Comparison of ENCODE assay signal across 14 cellular contexts in genomic region chr10:6513509-6513908, GRCh38.
DNase-seq lines count a peak whose midpoint lies in the region; ATAC-seq, FAIRE-seq and TF ChIP-seq lines count a peak whose summit lies in the region.
"Had no signal": no experiment of that assay in that cellular context is flagged by ENCODE, and none has a peak within 500 bp of the region (broad histone marks: within the 10 kb centered on the region; RNA-seq: fewer than 3 reads in every experiment).

No MANE protein-coding gene starts in this region.

- FAIRE-seq in pancreas (lab: Jason Lieb, UNC) = no peak
- FAIRE-seq: HepG2 had no signal

- CTCF ChIA-PET in activated CD8-positive, alpha-beta T cell treated with anti-CD3 and anti-CD28 coated beads for 36 hours (lab: Charles Lee) = interaction anchor here (1.7 kb wide), 1 partner anchor 64 kb away, joined by 7 read pairs; no protein-coding TSS in a partner anchor

- no peak overlapping the region for H3K4me2 ChIP-seq in Karpas-422 (ENCODE audit: low read depth, low read length, poor library complexity, severe bottlenecking)

- peak; percentile 25 for DNase-seq in stimulated activated naive CD4-positive, alpha-beta T cell treated with Interleukin-2 at 50 U/mL for 16 hours (lab: John Stamatoyannopoulos, UW)
- DNase-seq in stimulated activated naive CD4-positive, alpha-beta T cell (lab: John Stamatoyannopoulos, UW) = no peak
- DNase-seq in activated CD8-positive, alpha-beta T cell treated with anti-CD3 and anti-CD28 coated beads for 36 hours = peak; percentile 53
- DNase-seq in immature natural killer cell (peak in 2 of 3 donors; percentile 28 to 31), Karpas-422 (no peak), pancreas (no peak), BE2C (no peak)
- DNase-seq: MM.1S; NCI-H226; NK-92 treated with Interleukin-12 subunit alpha and Interleukin-12 subunit beta, amount 100 ng/mL, for 24 hours; right cardiac atrium had no signal

- H3K4me3 ChIP-seq in Karpas-422 (ENCODE audit: low read length) (no peak overlapping the region), pancreas (no peak overlapping the region), BE2C (ENCODE audit: low read depth, low read length) (no peak overlapping the region)
- H3K4me3 ChIP-seq: suprapubic skin, vagina had no signal

- no peaks in the 10 kb centered on the region for H4K20me1 ChIP-seq in Karpas-422 (ENCODE audit: insufficient read depth, low read depth, low read length)

- peak overlapping the region; percentile 26 for H3K4me3 Mint-ChIP-seq in activated CD8-positive, alpha-beta T cell treated with anti-CD3 and anti-CD28 coated beads for 36 hours
- H3K4me3 Mint-ChIP-seq in immature natural killer cell = peak overlapping the region; percentile 4 to 74 (median 49)

- H3K27me3 ChIP-seq in Karpas-422 (ENCODE audit: low read length) (no peaks in the 10 kb centered on the region), pancreas (no peaks in the 10 kb centered on the region), BE2C (no peaks in the 10 kb centered on the region; the same call in 1 of the 2 replicates)
- H3K27me3 ChIP-seq: suprapubic skin, vagina had no signal

- H3K4me1 ChIP-seq in Karpas-422 (ENCODE audit: low read length) (no peaks in the 10 kb centered on the region), pancreas (no peaks in the 10 kb centered on the region), BE2C (no peaks in the 10 kb centered on the region)
- H3K4me1 ChIP-seq: suprapubic skin, vagina had no signal

- H2AFZ ChIP-seq in Karpas-422 (ENCODE audit: low read length) = no peak overlapping the region

- WGBS in pancreas, 2 donors = 75 to 77% methylated on average over 3 of the region's 3 CpGs

- peak; percentile 74 for ATAC-seq in activated CD8-positive, alpha-beta T cell treated with anti-CD3 and anti-CD28 coated beads for 36 hours
- ATAC-seq in pancreas = no peak
- ATAC-seq: HepG2, right cardiac atrium had no signal

- H3K36me3 Mint-ChIP-seq in activated CD8-positive, alpha-beta T cell treated with anti-CD3 and anti-CD28 coated beads for 36 hours (ENCODE audit: low read depth) = peaks cover 73% of the 10 kb centered on the region
- peaks cover 35 to 52% (median 40%) of the 10 kb centered on the region in 3 donors for H3K36me3 Mint-ChIP-seq in immature natural killer cell

- H3K27ac ChIP-seq in Karpas-422 (ENCODE audit: low read length) (no peak overlapping the region), pancreas (no peak overlapping the region)
- H3K27ac ChIP-seq: suprapubic skin, vagina had no signal

- H3K36me3 ChIP-seq in Karpas-422 (ENCODE audit: insufficient read depth, low read length) (no peaks in the 10 kb centered on the region), pancreas (peaks cover 0 to 7% (median 0%) of the 10 kb centered on the region in 3 donors), BE2C (no peaks in the 10 kb centered on the region)
- H3K36me3 ChIP-seq: suprapubic skin, vagina had no signal

- intact Hi-C loops in activated CD8-positive, alpha-beta T cell treated with anti-CD3 and anti-CD28 coated beads for 36 hours (cut with micrococcal nuclease) = loop anchor here (5.0 kb wide), 1 partner anchor 41 kb away; no protein-coding TSS in a partner anchor
- intact Hi-C loops in pancreas (cut with DNase I) = no loop called here

- H3K27me3 Mint-ChIP-seq in activated CD8-positive, alpha-beta T cell treated with anti-CD3 and anti-CD28 coated beads for 36 hours = no peaks in the 10 kb centered on the region
- peaks cover 0 to 4% (median 1%) of the 10 kb centered on the region in 3 donors for H3K27me3 Mint-ChIP-seq in immature natural killer cell (ENCODE audit: low read depth in 3 of 3)

- H3K4me1 Mint-ChIP-seq in activated CD8-positive, alpha-beta T cell treated with anti-CD3 and anti-CD28 coated beads for 36 hours (ENCODE audit: low read depth) = peaks cover 82% of the 10 kb centered on the region
- H3K4me1 Mint-ChIP-seq in immature natural killer cell = peaks cover 71 to 75% of the 10 kb centered on the region in 2 donors

- H3K9me3 ChIP-seq in Karpas-422 (ENCODE audit: low read length) (no peaks in the 10 kb centered on the region), pancreas (no peaks in the 10 kb centered on the region), BE2C (no peaks in the 10 kb centered on the region)
- H3K9me3 ChIP-seq: suprapubic skin, vagina had no signal

- POLR2A ChIA-PET in activated CD8-positive, alpha-beta T cell treated with anti-CD3 and anti-CD28 coated beads for 36 hours (lab: Charles Lee) = interaction anchor here (0.9 kb wide), 1 partner anchor 29 kb away, joined by 3 read pairs; no protein-coding TSS in a partner anchor

- TF ChIP-seq CTCF in activated CD8-positive, alpha-beta T cell treated with anti-CD3 and anti-CD28 coated beads for 36 hours (IDR thresholded peaks at IDR 0.05) = no peak
- no peak for TF ChIP-seq CTCF in pancreas (IDR thresholded peaks at IDR 0.05)
- TF ChIP-seq CTCF in BE2C (IDR thresholded peaks at IDR 0.05; ENCODE audit: low read depth, low read length) = no peak

- H3K79me2 ChIP-seq in Karpas-422 (ENCODE audit: low read length) = no peaks in the 10 kb centered on the region

- peak overlapping the region; percentile 91 for H3K27ac Mint-ChIP-seq in activated CD8-positive, alpha-beta T cell treated with anti-CD3 and anti-CD28 coated beads for 36 hours
- peak overlapping the region; percentile 51 to 93 (median 86) for H3K27ac Mint-ChIP-seq in immature natural killer cell

- H3K9me3 Mint-ChIP-seq in activated CD8-positive, alpha-beta T cell treated with anti-CD3 and anti-CD28 coated beads for 36 hours = peaks cover 19% of the 10 kb centered on the region
- no peaks in the 10 kb centered on the region for H3K9me3 Mint-ChIP-seq in immature natural killer cell

- H3K9me2 ChIP-seq in Karpas-422 (replicated peaks; ENCODE audit: insufficient read depth, low read length) = no peaks in the 10 kb centered on the region

- no peak overlapping the region for H3K9ac ChIP-seq in Karpas-422 (ENCODE audit: low read length)

Comparison
In these comparisons a context has a peak if more than half of its experiments do, and no peak if none do; other contexts are left out.
1. DNase-seq: peak in stimulated activated naive CD4-positive, alpha-beta T cell treated with Interleukin-2 at 50 U/mL for 16 hours (single experiment), activated CD8-positive, alpha-beta T cell treated with anti-CD3 and anti-CD28 coated beads for 36 hours (single experiment) and immature natural killer cell (2 of 3); none in stimulated activated naive CD4-positive, alpha-beta T cell (0 of 6), Karpas-422 (single experiment), pancreas (0 of 6) and BE2C (single experiment).